ENCODE assay signal across 8 cellular contexts in genomic region chr4:76738081-76738931, GRCh38.
DNase-seq lines count a peak whose midpoint lies in the region; ATAC-seq and TF ChIP-seq lines count a peak whose summit lies in the region.

No MANE protein-coding gene starts in this region.

- intact Hi-C loops in ovary (cut with DNase I), result loop anchor here in 1 of 4 donors (10.0 kb wide), 1 partner anchor 124 kb away; no protein-coding TSS in a partner anchor

- WGBS in ovary, 3 donors, result 32 to 41% (median 33%) methylated on average over 5 of the region's 5 CpGs

- DNase-seq in ELR (ENCODE audit: low read depth), result peak; percentile 39
- no peak for DNase-seq in coronary artery (ENCODE audit: low spot score)
- DNase-seq in ovary, result peak in 3 of 5 donors; percentile 34 to 41 (median 35)
- no peak for DNase-seq in HUDEP-2 (lab: John Stamatoyannopoulos, UW; ENCODE audit: unreplicated experiment in 76 of 76)
- no peak for DNase-seq in activated CD4-positive, alpha-beta T cell treated with anti-CD3 and anti-CD28 coated beads for 1 hour

- no peaks in the 10 kb centered on the region for H3K9me3 ChIP-seq in ovary

- TF ChIP-seq CTCF in coronary artery (IDR thresholded peaks at IDR 0.05) (no peak), ovary (IDR thresholded peaks at IDR 0.05) (no peak)

- TF ChIP-seq EP300 in ovary (IDR thresholded peaks at IDR 0.05), result peak; percentile 50

- TF ChIP-seq POLR2A in ovary (IDR thresholded peaks at IDR 0.05), result no peak

- peaks cover 5% of the 10 kb centered on the region for H3K4me1 ChIP-seq in ovary (ENCODE audit: insufficient read depth)

- ATAC-seq in HG02798 (IDR thresholded peaks at IDR 0.05; ENCODE audit: poor library complexity, unreplicated experiment) (peak; percentile 39), GM18498 (IDR thresholded peaks at IDR 0.05; ENCODE audit: unreplicated experiment) (no peak), HG03135 (IDR thresholded peaks at IDR 0.05; ENCODE audit: unreplicated experiment) (no peak)

- H3K27ac ChIP-seq in coronary artery (peak overlapping the region; percentile 69 to 90), ovary (peak overlapping the region in 1 of 2 donors; percentile 29)

- H3K27me3 ChIP-seq in ovary, result no peaks in the 10 kb centered on the region

- H3K36me3 ChIP-seq in ovary, result no peaks in the 10 kb centered on the region

- H3K4me3 ChIP-seq in coronary artery, result peak overlapping the region; percentile 30
- H3K4me3 ChIP-seq in ovary, result no peak overlapping the region

Comparison
In these comparisons a context has a peak if more than half of its experiments do, and no peak if none do; other contexts are left out.
1. DNase-seq: peak in ELR (single experiment) and ovary (3 of 5); none in coronary artery (single experiment), HUDEP-2 (0 of 76) and activated CD4-positive, alpha-beta T cell treated with anti-CD3 and anti-CD28 coated beads for 1 hour (single experiment).